Comparison of ENCODE assay signal across 8 cellular contexts in the genomic region with DNA sequence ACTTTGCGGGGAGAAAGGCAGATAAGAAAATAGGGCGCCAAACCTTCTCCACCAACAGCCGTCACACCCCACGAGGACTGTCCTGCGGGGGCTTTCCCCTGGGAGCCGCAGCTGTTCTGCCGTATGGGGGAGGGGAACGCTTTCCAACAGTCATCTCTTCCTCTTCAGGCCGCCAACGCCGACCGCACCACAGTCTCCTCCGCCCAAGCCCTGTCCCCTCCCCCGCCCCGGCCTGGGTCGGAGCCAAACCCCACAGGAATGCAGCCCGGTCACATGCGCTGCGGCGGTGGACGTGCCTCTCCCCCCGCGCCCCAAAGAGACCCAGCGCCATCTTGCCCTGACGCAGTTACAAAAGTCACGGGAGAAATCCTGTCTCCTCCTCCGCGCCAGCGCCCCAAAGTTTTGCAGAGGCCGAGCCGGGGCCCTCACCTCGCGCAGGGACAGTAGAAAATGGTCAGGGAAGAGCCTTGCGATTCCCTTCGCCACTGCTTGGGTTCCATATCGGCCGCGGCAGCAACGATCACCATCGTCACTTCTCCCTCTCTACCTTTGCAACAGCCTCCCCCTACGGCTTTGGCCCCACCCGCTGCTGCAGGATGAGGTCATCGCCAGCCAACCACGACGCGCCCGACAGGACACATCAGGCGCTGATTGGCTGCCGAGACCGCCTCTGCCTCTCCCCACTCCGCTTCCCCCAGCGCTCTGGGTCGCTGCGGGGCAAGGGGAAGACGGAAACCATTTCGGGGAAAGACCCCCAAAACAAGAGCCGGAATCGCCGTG. TPM values are rescaled to one million over a fixed set of nuclear protein-coding genes. Genes with fewer than 3 reads are reported as not detected.
A peak's percentile ranks its signal among the peaks of the same experiment; 100 is the strongest.
DNase-seq lines count a peak whose midpoint lies in the region; ATAC-seq and TF ChIP-seq lines count a peak whose summit lies in the region.

No MANE protein-coding gene starts in this region.

- intact Hi-C loops in heart right ventricle (cut with DNase I) = loop anchor here in 5 of 10 donors (1.0 to 10.0 kb wide), 5 partner anchors 28 to 68 kb away; no protein-coding TSS in a partner anchor
- intact Hi-C loops in posterior cingulate gyrus (cut with DNase I) = loop anchor here (1.0 to 5.0 kb wide), 2 partner anchors 28 to 375 kb away; partner anchors contain the start of gene SRPK2

- no peak for TF ChIP-seq CTCF in GM13976 (IDR thresholded peaks at IDR 0.05; ENCODE audit: borderline replicate concordance, control extremely low read depth, extremely low read depth, insufficient read depth, missing control alignments)
- peak in 1 of 9 donors; percentile 7 for TF ChIP-seq CTCF in heart right ventricle (IDR thresholded peaks at IDR 0.05)
- peak in 2 of 6 experiments; percentile 2 to 11 for TF ChIP-seq CTCF in upper lobe of left lung (IDR thresholded peaks at IDR 0.05)

- peaks cover 0 to 51% (median 44%) of the 10 kb centered on the region in 9 donors for H3K4me1 ChIP-seq in heart right ventricle
- H3K4me1 ChIP-seq in upper lobe of left lung = peaks cover 15 to 44% (median 41%) of the 10 kb centered on the region in 4 donors

- TF ChIP-seq EP300 in upper lobe of left lung (IDR thresholded peaks at IDR 0.05) = peak in 2 of 4 donors; percentile 86 to 97

- in situ Hi-C loops in GM13976 (cut with MboI; ENCODE audit: low sequenced_read_pairs, unreplicated experiment) = no loop called here

- 0 to 1% methylated on average over 58 to 59 of the region's 59 CpGs for WGBS in heart right ventricle, 2 donors
- 0% methylated on average over 35 to 57 of the region's 59 CpGs for WGBS in upper lobe of left lung, 2 donors

- DNase-seq in GM13976 (ENCODE audit: low spot score) = peak; percentile 97
- DNase-seq in NCI-H1436 treated with DMSO at 0.1 percent for 48 hours (lab: John Stamatoyannopoulos, UW) = peak; percentile 76
- peak; percentile 100 for DNase-seq in T follicular helper cell (ENCODE audit: low read depth)
- DNase-seq in amniotic epithelial cell (ENCODE audit: low read depth) = peak; percentile 97
- peak; percentile 100 for DNase-seq in heart right ventricle
- DNase-seq in posterior cingulate gyrus = peak; percentile 97 to 100 (median 98)
- peak; percentile 100 for DNase-seq in upper lobe of left lung

- H3K36me3 ChIP-seq in heart right ventricle = peaks cover 0 to 17% (median 0%) of the 10 kb centered on the region in 9 donors
- no peaks in the 10 kb centered on the region for H3K36me3 ChIP-seq in upper lobe of left lung

- peak in 2 of 4 donors; percentile 63 to 95 for TF ChIP-seq POLR2A in upper lobe of left lung (IDR thresholded peaks at IDR 0.05)

- ATAC-seq in HG02852 (IDR thresholded peaks at IDR 0.05; ENCODE audit: unreplicated experiment) (peak; percentile 65), heart right ventricle (peak; percentile 89 to 95 (median 93)), upper lobe of left lung (ENCODE audit: low FRiP score in 2 of 2) (peak; percentile 92 to 98)

- H3K27ac ChIP-seq in heart right ventricle = peak overlapping the region; percentile 93 to 100 (median 100)
- peak overlapping the region; percentile 99 to 100 (median 100) for H3K27ac ChIP-seq in upper lobe of left lung

- H3K27me3 ChIP-seq in heart right ventricle (no peaks in the 10 kb centered on the region), upper lobe of left lung (no peaks in the 10 kb centered on the region)

- no peaks in the 10 kb centered on the region for H3K9me3 ChIP-seq in heart right ventricle
- H3K9me3 ChIP-seq in upper lobe of left lung = no peaks in the 10 kb centered on the region

- H3K4me3 ChIP-seq in heart right ventricle (peak overlapping the region; percentile 64 to 92 (median 82)), upper lobe of left lung (peak overlapping the region; percentile 55 to 81 (median 71))

RNA-seq across cellular contexts. Expression of gene KMT2E, which starts 1.3 kb away (rescaled TPM):
- total RNA-seq in heart right ventricle (10 to 100 TPM; 41.1 to 53.3 (median 47.5) TPM), upper lobe of left lung (100 to 1,000 TPM in 3 of 6 donors, 10 to 100 TPM in 3; 77.3 to 182 (median 105) TPM)
- polyA plus RNA-seq in heart right ventricle = 10 to 100 TPM in 1 of 2 donors, 1 to 10 TPM in 1; 9.4 to 25.2 TPM

Comparison
In these comparisons a context has a peak if more than half of its experiments do, and no peak if none do; other contexts are left out.
1. Peak in every context shown above with its lines: DNase-seq, ATAC-seq, H3K4me3 ChIP-seq and H3K27ac ChIP-seq.